In the genomic region with DNA sequence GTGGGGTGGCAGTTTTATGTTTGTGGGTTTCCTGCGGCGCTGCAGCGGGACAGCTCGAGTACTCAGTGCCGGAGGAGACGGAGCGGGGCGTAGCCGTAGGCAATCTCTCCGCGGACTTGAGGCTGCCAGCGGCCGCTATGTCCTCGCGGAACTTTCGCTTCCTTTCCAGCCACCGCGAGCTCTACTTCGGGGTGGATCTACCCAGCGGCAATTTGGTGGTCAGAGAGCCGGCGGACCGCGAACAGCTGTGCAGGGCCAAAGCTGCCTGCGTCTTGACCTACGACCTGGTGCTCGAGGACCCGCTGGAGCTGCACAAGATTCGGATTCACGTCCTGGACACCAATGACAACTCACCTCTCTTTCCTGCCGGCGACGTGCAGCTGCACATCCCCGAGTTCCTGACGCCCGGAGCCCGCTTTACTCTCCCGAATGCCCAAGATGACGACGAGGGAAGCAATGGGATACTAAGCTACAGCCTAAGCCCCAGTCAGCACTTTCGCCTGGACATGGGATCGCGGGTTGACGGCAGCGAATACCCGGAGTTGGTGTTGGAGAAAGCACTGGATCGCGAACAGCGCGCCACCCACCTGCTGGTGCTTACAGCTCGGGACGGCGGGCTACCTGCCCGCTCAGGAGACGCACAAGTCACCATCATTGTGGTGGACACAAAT, we compare ENCODE assay signal across 8 cellular contexts. TPM values are rescaled to one million over a fixed set of nuclear protein-coding genes. Genes with fewer than 3 reads are reported as not detected.
A peak's percentile ranks its signal among the peaks of the same experiment; 100 is the strongest.
DNase-seq lines count a peak whose midpoint lies in the region; ATAC-seq and TF ChIP-seq lines count a peak whose summit lies in the region.

No MANE protein-coding gene starts in this region.

- H3K36me3 Mint-ChIP-seq in activated naive CD8-positive, alpha-beta T cell treated with anti-CD3 and anti-CD28 coated beads, Interleukin-2, amount 50 U/mL, for 24 hours (ENCODE audit: low read depth) = no peaks in the 10 kb centered on the region

- 9 to 19% (median 10%) methylated on average over 26 to 55 of the region's 55 CpGs for WGBS in spleen, 5 donors

- peak overlapping the region; percentile 42 for H3K9ac ChIP-seq in iPS-18a (ENCODE audit: low read length)

- no peaks in the 10 kb centered on the region for H3K9me3 Mint-ChIP-seq in activated naive CD8-positive, alpha-beta T cell treated with anti-CD3 and anti-CD28 coated beads, Interleukin-2, amount 50 U/mL, for 24 hours

- H3K4me3 ChIP-seq in iPS-18a (ENCODE audit: low read length) (peak overlapping the region; percentile 77), spleen (peak overlapping the region; percentile 25 to 70 (median 38))

- peak; percentile 35 for DNase-seq in DMS153 (lab: John Stamatoyannopoulos, UW)
- DNase-seq in DMS153 treated with DMSO at 0.1 percent for 48 hours (lab: John Stamatoyannopoulos, UW; ENCODE audit: unreplicated experiment) = no peak
- no peak for DNase-seq in activated naive CD8-positive, alpha-beta T cell treated with anti-CD3 and anti-CD28 coated beads, Interleukin-2, amount 50 U/mL, for 24 hours
- no peak for DNase-seq in spleen
- DNase-seq in posterior vena cava (ENCODE audit: low spot score) = no peak
- DNase-seq in activated CD4-positive, CD25-positive, alpha-beta regulatory T cell treated with anti-CD3 and anti-CD28 coated beads, Interleukin-2, amount 50 U/mL, for 72 hours = no peak
- no peak for DNase-seq in activated naive CD4-positive, alpha-beta T cell (lab: John Stamatoyannopoulos, UW)

- ATAC-seq in activated naive CD8-positive, alpha-beta T cell treated with anti-CD3 and anti-CD28 coated beads, Interleukin-2, amount 50 U/mL, for 24 hours = no peak

- H3K27ac ChIP-seq in iPS-18a (ENCODE audit: low read length) (no peak overlapping the region), spleen (peak overlapping the region in 5 of 8 donors; percentile 2 to 57 (median 27))

- TF ChIP-seq CTCF in spleen (IDR thresholded peaks at IDR 0.05 in 8 of 11, conservative IDR thresholded peaks at IDR 0.05 in 3 of 11) = no peak

- H3K4me1 ChIP-seq in iPS-18a (ENCODE audit: control insufficient read depth, low read depth, low read length) (peaks cover 14% of the 10 kb centered on the region), spleen (peaks cover 4 to 19% (median 11%) of the 10 kb centered on the region in 6 donors)

- no peak overlapping the region for H3K27ac Mint-ChIP-seq in activated naive CD8-positive, alpha-beta T cell treated with anti-CD3 and anti-CD28 coated beads, Interleukin-2, amount 50 U/mL, for 24 hours

- no peaks in the 10 kb centered on the region for H3K36me3 ChIP-seq in iPS-18a (ENCODE audit: control insufficient read depth, low read depth, low read length)
- H3K36me3 ChIP-seq in spleen = no peaks in the 10 kb centered on the region

- H3K4me1 Mint-ChIP-seq in activated naive CD8-positive, alpha-beta T cell treated with anti-CD3 and anti-CD28 coated beads, Interleukin-2, amount 50 U/mL, for 24 hours = peaks cover 1% of the 10 kb centered on the region

- peak overlapping the region; percentile 48 for H3K4me3 Mint-ChIP-seq in activated naive CD8-positive, alpha-beta T cell treated with anti-CD3 and anti-CD28 coated beads, Interleukin-2, amount 50 U/mL, for 24 hours

- TF ChIP-seq POLR2A in spleen (IDR thresholded peaks at IDR 0.05) = no peak

- H3K27me3 ChIP-seq in iPS-18a (ENCODE audit: control insufficient read depth, insufficient read depth, low read length) = peaks cover 50% of the 10 kb centered on the region
- H3K27me3 ChIP-seq in spleen (replicated peaks in 1 of 7) = peaks cover 0 to 76% (median 27%) of the 10 kb centered on the region in 7 donors

- H3K27me3 Mint-ChIP-seq in activated naive CD8-positive, alpha-beta T cell treated with anti-CD3 and anti-CD28 coated beads, Interleukin-2, amount 50 U/mL, for 24 hours = peaks cover 47% of the 10 kb centered on the region

- intact Hi-C loops in spleen (cut with DNase I; ENCODE audit: low total_unique reads) (loop anchor here (2.0 kb wide), 1 partner anchor 110 kb away; no protein-coding TSS in a partner anchor), posterior vena cava (cut with DNase I) (no loop called here)

- H3K9me3 ChIP-seq in iPS-18a (ENCODE audit: control insufficient read depth, low read depth, low read length) (no peaks in the 10 kb centered on the region), spleen (peaks cover 0 to 28% (median 0%) of the 10 kb centered on the region in 8 donors)

RNA-seq across cellular contexts. Expression of gene PCDHAC1, which starts 0.9 kb away (rescaled TPM):
- total RNA-seq in spleen (1 to 10 TPM in 2 of 7 donors, under 1 TPM in 5; 0.13 to 1.2 (median 0.41) TPM), posterior vena cava (under 1 TPM; 0.14 to 0.24 TPM)
- under 1 TPM; 0.17 to 0.35 (median 0.23) TPM for polyA plus RNA-seq in spleen

RNA-seq across cellular contexts. Expression of gene PCDHAC2, which starts 39.2 kb away (rescaled TPM):
- total RNA-seq in spleen (1 to 10 TPM; 1.5 to 7.9 (median 3.9) TPM), posterior vena cava (under 1 TPM; 0.32 to 0.33 TPM)
- under 1 TPM; 0.15 to 0.26 (median 0.17) TPM for polyA plus RNA-seq in spleen

RNA-seq across cellular contexts. Expression of gene PCDHA13, which starts 45.1 kb away (rescaled TPM):
- total RNA-seq in spleen (under 1 TPM in 5 of 7 donors, not detected in 2; 0.22 to 0.79 (median 0.46) TPM), posterior vena cava (under 1 TPM in 1 of 2 donors, not detected in 1; 0.05 TPM)
- under 1 TPM in 2 of 3 donors, not detected in 1; 0.20 to 0.21 TPM for polyA plus RNA-seq in spleen

RNA-seq across cellular contexts. Expression of gene PCDHA12, which starts 51.9 kb away (rescaled TPM):
- total RNA-seq in spleen = under 1 TPM in 4 of 7 donors, not detected in 3; 0.17 to 0.79 (median 0.32) TPM
- polyA plus RNA-seq in spleen = under 1 TPM in 1 of 3 donors, not detected in 2; 0.06 TPM
- under 1 TPM in 1 of 2 donors, not detected in 1; 0.24 TPM for total RNA-seq in posterior vena cava

RNA-seq across cellular contexts. Expression of gene PCDHA11, which starts 58.3 kb away (rescaled TPM):
- total RNA-seq in spleen (under 1 TPM in 6 of 7 donors, not detected in 1; 0.11 to 0.79 (median 0.31) TPM), posterior vena cava (under 1 TPM; 0.14 TPM)
- polyA plus RNA-seq in spleen = not detected
